Comparison of ENCODE assay signal across 33 cellular contexts in the genomic region with DNA sequence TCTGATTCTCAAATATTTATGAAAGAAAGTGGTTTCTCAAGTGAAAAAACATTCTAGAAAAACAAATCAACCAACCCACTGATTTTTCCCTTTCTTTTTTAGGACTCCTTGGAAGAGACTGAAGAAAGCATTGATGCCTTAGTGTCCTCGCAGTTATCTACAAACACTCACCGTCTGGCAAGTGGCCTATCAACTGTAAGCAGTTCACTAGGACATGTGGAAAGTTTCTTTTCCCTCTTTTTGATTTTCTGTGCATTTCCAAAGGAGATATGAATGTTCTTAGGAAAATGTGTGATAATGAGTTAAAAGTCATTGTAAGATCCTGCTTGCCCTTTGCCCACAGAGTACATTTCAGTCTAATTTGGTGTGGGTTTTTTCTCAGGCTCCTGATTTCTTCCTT.
"Had no signal": no experiment of that assay in that cellular context is flagged by ENCODE, and none has a peak within 500 bp of the region (broad histone marks: within the 10 kb centered on the region; RNA-seq: fewer than 3 reads in every experiment).

No MANE protein-coding gene starts in this region.

- H3K27ac ChIP-seq: ascending aorta, brain microvascular endothelial cell, coronary artery, dorsolateral prefrontal cortex, esophagus muscularis mucosa, foreskin keratinocyte, gastrocnemius medialis, heart left ventricle, VCaP had no signal

- H3K4me3 Mint-ChIP-seq: activated CD4-positive, alpha-beta memory T cell treated with anti-CD3 and anti-CD28 coated beads, Interleukin-2, amount 10 ng/mL, durations not matched to agents 7 days and 5 days; activated CD4-positive, alpha-beta T cell treated with anti-CD3 and anti-CD28 coated beads, Interleukin-2, amount 10 ng/mL, durations not matched to agents 7 days and 5 days; activated naive CD4-positive, alpha-beta T cell treated with anti-CD3 and anti-CD28 coated beads for 36 hours; activated naive CD4-positive, alpha-beta T cell treated with anti-CD3 and anti-CD28 coated beads, Interleukin-2, amount 50 U/mL, for 24 hours; activated naive CD8-positive, alpha-beta T cell treated with anti-CD3 and anti-CD28 coated beads for 36 hours; activated naive CD8-positive, alpha-beta T cell treated with anti-CD3 and anti-CD28 coated beads, Interleukin-2, amount 50 U/mL, for 24 hours; activated T-cell treated with anti-CD3 and anti-CD28 coated beads, Interleukin-2, amount 50 U/mL, for 24 hours; activated T-cell treated with anti-CD3 and anti-CD28 coated beads, Interleukin-2, amount 50 U/mL, for 72 hours; central memory CD8-positive, alpha-beta T cell; dendritic cell treated with granulocyte-macrophage colony-stimulating factor and Interleukin-4, amounts not matched to agents 40 ng/mL and 50 ng/mL, for 4 days; endodermal cell; WTC11 had no signal

- H3K36me3 Mint-ChIP-seq: activated naive CD4-positive, alpha-beta T cell treated with anti-CD3 and anti-CD28 coated beads, Interleukin-2, amount 50 U/mL, for 24 hours; activated naive CD8-positive, alpha-beta T cell treated with anti-CD3 and anti-CD28 coated beads for 36 hours; WTC11 had no signal

- DNase-seq: activated CD4-positive, alpha-beta memory T cell treated with anti-CD3 and anti-CD28 coated beads, Interleukin-2, amount 10 ng/mL, durations not matched to agents 7 days and 5 days; activated CD4-positive, alpha-beta T cell treated with anti-CD3 and anti-CD28 coated beads for 1 hour; activated CD4-positive, alpha-beta T cell treated with anti-CD3 and anti-CD28 coated beads for 4 hours; activated CD4-positive, alpha-beta T cell treated with anti-CD3 and anti-CD28 coated beads, Interleukin-2, amount 10 ng/mL, durations not matched to agents 7 days and 5 days; activated CD4-positive, alpha-beta T cell treated with anti-CD3 and anti-CD28 coated beads, Interleukin-2, amount 50 U/mL, for 4 hours; activated CD8-positive, alpha-beta memory T cell treated with anti-CD3 and anti-CD28 coated beads, Interleukin-2, amount 50 U/mL, for 48 hours; activated effector memory CD4-positive, alpha-beta T cell treated with Interleukin-2 at 50 U/mL for 16 hours; activated naive CD4-positive, alpha-beta T cell treated with anti-CD3 and anti-CD28 coated beads for 36 hours; activated naive CD8-positive, alpha-beta T cell treated with anti-CD3 and anti-CD28 coated beads for 36 hours; activated naive CD8-positive, alpha-beta T cell treated with anti-CD3 and anti-CD28 coated beads, Interleukin-2, amount 50 U/mL, for 24 hours; activated T-cell treated with anti-CD3 and anti-CD28 coated beads for 4 hours; activated T-cell treated with anti-CD3 and anti-CD28 coated beads, Interleukin-2, amount 50 U/mL, for 24 hours; activated T-cell treated with anti-CD3 and anti-CD28 coated beads, Interleukin-2, amount 50 U/mL, for 72 hours; brain microvascular endothelial cell; dorsolateral prefrontal cortex; effector memory CD4-positive, alpha-beta T cell; endodermal cell; gastrocnemius medialis; glutamatergic neuron; heart left ventricle; T-helper 1 cell; T-helper 2 cell had no signal

- H3K27ac Mint-ChIP-seq: activated CD4-positive, alpha-beta memory T cell treated with anti-CD3 and anti-CD28 coated beads, Interleukin-2, amount 10 ng/mL, durations not matched to agents 7 days and 5 days; activated CD4-positive, alpha-beta T cell treated with anti-CD3 and anti-CD28 coated beads, Interleukin-2, amount 10 ng/mL, durations not matched to agents 7 days and 5 days; activated naive CD4-positive, alpha-beta T cell treated with anti-CD3 and anti-CD28 coated beads for 36 hours; activated naive CD4-positive, alpha-beta T cell treated with anti-CD3 and anti-CD28 coated beads, Interleukin-2, amount 50 U/mL, for 24 hours; activated naive CD8-positive, alpha-beta T cell treated with anti-CD3 and anti-CD28 coated beads for 36 hours; activated T-cell treated with anti-CD3 and anti-CD28 coated beads, Interleukin-2, amount 50 U/mL, for 24 hours; dendritic cell treated with granulocyte-macrophage colony-stimulating factor and Interleukin-4, amounts not matched to agents 40 ng/mL and 50 ng/mL, for 4 days; endodermal cell; WTC11 had no signal

- H3K27me3 Mint-ChIP-seq: activated CD4-positive, alpha-beta memory T cell treated with anti-CD3 and anti-CD28 coated beads, Interleukin-2, amount 10 ng/mL, durations not matched to agents 7 days and 5 days; activated naive CD4-positive, alpha-beta T cell treated with anti-CD3 and anti-CD28 coated beads, Interleukin-2, amount 50 U/mL, for 24 hours; activated naive CD8-positive, alpha-beta T cell treated with anti-CD3 and anti-CD28 coated beads for 36 hours; activated naive CD8-positive, alpha-beta T cell treated with anti-CD3 and anti-CD28 coated beads, Interleukin-2, amount 50 U/mL, for 24 hours; dendritic cell treated with granulocyte-macrophage colony-stimulating factor and Interleukin-4, amounts not matched to agents 40 ng/mL and 50 ng/mL, for 4 days had no signal

- H3K4me1 ChIP-seq: ascending aorta, esophagus muscularis mucosa, foreskin keratinocyte, gastrocnemius medialis, heart left ventricle had no signal

- FAIRE-seq: bronchial epithelial cell, TTC549 had no signal

- H3K27me3 ChIP-seq: ascending aorta, brain microvascular endothelial cell, esophagus muscularis mucosa, foreskin keratinocyte, gastrocnemius medialis, heart left ventricle had no signal

- ATAC-seq: activated naive CD8-positive, alpha-beta T cell treated with anti-CD3 and anti-CD28 coated beads, Interleukin-2, amount 50 U/mL, for 24 hours; activated T-cell treated with anti-CD3 and anti-CD28 coated beads, Interleukin-2, amount 50 U/mL, for 72 hours; gastrocnemius medialis; heart left ventricle; WTC11 had no signal

- H3K4me1 Mint-ChIP-seq: activated naive CD4-positive, alpha-beta T cell treated with anti-CD3 and anti-CD28 coated beads, Interleukin-2, amount 50 U/mL, for 24 hours; central memory CD8-positive, alpha-beta T cell; endodermal cell had no signal

- H3K36me3 ChIP-seq: ascending aorta, brain microvascular endothelial cell, esophagus muscularis mucosa, gastrocnemius medialis, heart left ventricle had no signal

- H3K9me3 ChIP-seq: ascending aorta had no signal

- H3K4me3 ChIP-seq: ascending aorta, coronary artery, dorsolateral prefrontal cortex, esophagus muscularis mucosa, gastrocnemius medialis, heart left ventricle had no signal

- H3K9me3 Mint-ChIP-seq: activated CD4-positive, alpha-beta memory T cell treated with anti-CD3 and anti-CD28 coated beads, Interleukin-2, amount 10 ng/mL, durations not matched to agents 7 days and 5 days; activated CD4-positive, alpha-beta T cell treated with anti-CD3 and anti-CD28 coated beads, Interleukin-2, amount 10 ng/mL, durations not matched to agents 7 days and 5 days; activated naive CD4-positive, alpha-beta T cell treated with anti-CD3 and anti-CD28 coated beads, Interleukin-2, amount 50 U/mL, for 24 hours; activated naive CD8-positive, alpha-beta T cell treated with anti-CD3 and anti-CD28 coated beads, Interleukin-2, amount 50 U/mL, for 24 hours; activated T-cell treated with anti-CD3 and anti-CD28 coated beads, Interleukin-2, amount 50 U/mL, for 72 hours; central memory CD8-positive, alpha-beta T cell; dendritic cell treated with granulocyte-macrophage colony-stimulating factor and Interleukin-4, amounts not matched to agents 40 ng/mL and 50 ng/mL, for 4 days; WTC11 had no signal
